Comparison of ENCODE assay signal across 15 cellular contexts in the genomic region with DNA sequence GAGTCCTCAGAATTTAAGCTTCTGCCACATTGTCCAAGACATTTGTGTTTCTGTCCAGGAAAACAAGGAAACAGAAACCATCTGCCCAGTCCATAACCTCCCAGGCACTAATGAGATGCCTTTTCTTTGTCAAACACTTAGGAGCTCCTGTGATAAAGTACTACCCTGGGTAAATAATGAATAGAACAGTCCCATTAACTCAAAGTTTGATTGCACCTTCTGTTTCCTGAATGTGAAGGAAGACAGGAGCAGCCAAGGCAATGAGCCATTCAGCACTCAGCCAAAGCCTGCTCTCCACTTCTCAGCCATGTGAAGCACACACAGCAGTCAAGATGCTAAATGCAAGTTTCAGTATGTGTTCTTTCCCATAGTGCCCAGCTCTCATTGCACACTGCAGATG.
"Had no signal": no experiment of that assay in that cellular context is flagged by ENCODE, and none has a peak within 500 bp of the region (broad histone marks: within the 10 kb centered on the region; RNA-seq: fewer than 3 reads in every experiment).

No MANE protein-coding gene starts in this region.

- DNase-seq: activated naive CD4-positive, alpha-beta T cell treated with anti-CD3 and anti-CD28 coated beads for 36 hours; activated naive CD8-positive, alpha-beta T cell treated with anti-CD3 and anti-CD28 coated beads, Interleukin-2, amount 50 U/mL, for 24 hours; aorta; cerebellar nuclear complex; effector memory CD4-positive, alpha-beta T cell; foreskin fibroblast; hippocampal formation; mesenchymal stem cell; natural killer cell; thyroid gland had no signal

- ATAC-seq: activated naive CD8-positive, alpha-beta T cell treated with anti-CD3 and anti-CD28 coated beads, Interleukin-2, amount 50 U/mL, for 24 hours; activated T-helper 17 cell treated with anti-CD3 and anti-CD28 coated beads, Interleukin-2, amount 50 U/mL, for 72 hours; natural killer cell; stimulated activated effector memory CD8-positive, alpha-beta T cell treated with anti-CD3 and anti-CD28 coated beads, Interleukin-12 subunit alpha, Interleukin-12 subunit beta, amount 100 ng/mL, for 72 hours had no signal

- H3K4me1 ChIP-seq: breast epithelium, parathyroid adenoma, thyroid gland had no signal

- H3K36me3 ChIP-seq: breast epithelium, neutrophil, thyroid gland had no signal

- H3K27ac ChIP-seq: breast epithelium, neutrophil, parathyroid adenoma, thyroid gland had no signal

- H3K4me3 ChIP-seq: breast epithelium, thyroid gland had no signal

- H3K9me3 ChIP-seq: neutrophil, thyroid gland had no signal

- H3K9ac ChIP-seq: parathyroid adenoma had no signal

- H3K27me3 ChIP-seq: breast epithelium, neutrophil, thyroid gland had no signal
